Comparison of ENCODE assay signal across 1 cellular context in the genomic region with DNA sequence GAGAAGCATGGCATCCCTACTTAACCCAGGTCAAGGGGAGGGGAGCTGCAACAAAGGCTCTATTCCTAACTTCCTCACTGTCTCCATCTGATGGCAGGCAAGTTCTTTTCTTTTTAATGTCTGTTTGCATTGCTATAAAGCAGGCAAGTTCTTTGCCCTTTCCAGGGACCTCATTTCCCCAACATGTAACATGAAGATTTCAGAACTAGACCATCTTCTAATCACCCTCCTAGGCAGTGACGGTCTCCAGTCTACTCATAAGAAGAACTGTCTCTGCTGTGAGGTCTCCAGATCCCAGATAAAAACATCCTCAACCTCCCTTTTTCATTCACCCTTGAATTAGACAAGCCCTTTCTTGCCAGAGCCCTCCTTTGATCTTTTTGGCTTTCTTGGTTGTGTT.
TF ChIP-seq lines count a peak whose summit lies in the region.

No MANE protein-coding gene starts in this region.

TF ChIP-seq in HCT116, 20 proteins besides CTCF, POLR2A, EP300 and RAD21:
- TF ChIP-seq YY1 (IDR thresholded peaks at IDR 0.05; ENCODE audit: extremely low read depth, insufficient replicate concordance, low read depth, low read length) = no peak
- TF ChIP-seq, protein P1, sequence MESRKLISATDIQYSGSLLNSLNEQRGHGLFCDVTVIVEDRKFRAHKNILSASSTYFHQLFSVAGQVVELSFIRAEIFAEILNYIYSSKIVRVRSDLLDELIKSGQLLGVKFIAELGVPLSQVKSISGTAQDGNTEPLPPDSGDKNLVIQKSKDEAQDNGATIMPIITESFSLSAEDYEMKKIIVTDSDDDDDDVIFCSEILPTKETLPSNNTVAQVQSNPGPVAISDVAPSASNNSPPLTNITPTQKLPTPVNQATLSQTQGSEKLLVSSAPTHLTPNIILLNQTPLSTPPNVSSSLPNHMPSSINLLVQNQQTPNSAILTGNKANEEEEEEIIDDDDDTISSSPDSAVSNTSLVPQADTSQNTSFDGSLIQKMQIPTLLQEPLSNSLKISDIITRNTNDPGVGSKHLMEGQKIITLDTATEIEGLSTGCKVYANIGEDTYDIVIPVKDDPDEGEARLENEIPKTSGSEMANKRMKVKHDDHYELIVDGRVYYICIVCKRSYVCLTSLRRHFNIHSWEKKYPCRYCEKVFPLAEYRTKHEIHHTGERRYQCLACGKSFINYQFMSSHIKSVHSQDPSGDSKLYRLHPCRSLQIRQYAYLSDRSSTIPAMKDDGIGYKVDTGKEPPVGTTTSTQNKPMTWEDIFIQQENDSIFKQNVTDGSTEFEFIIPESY (IDR thresholded peaks at IDR 0.05; ENCODE audit: extremely low read depth, insufficient replicate concordance, low read length) = no peak
- no peak for TF ChIP-seq EZH2phosphoT487 (IDR thresholded peaks at IDR 0.05; ENCODE audit: borderline replicate concordance)
- TF ChIP-seq, protein P2, sequence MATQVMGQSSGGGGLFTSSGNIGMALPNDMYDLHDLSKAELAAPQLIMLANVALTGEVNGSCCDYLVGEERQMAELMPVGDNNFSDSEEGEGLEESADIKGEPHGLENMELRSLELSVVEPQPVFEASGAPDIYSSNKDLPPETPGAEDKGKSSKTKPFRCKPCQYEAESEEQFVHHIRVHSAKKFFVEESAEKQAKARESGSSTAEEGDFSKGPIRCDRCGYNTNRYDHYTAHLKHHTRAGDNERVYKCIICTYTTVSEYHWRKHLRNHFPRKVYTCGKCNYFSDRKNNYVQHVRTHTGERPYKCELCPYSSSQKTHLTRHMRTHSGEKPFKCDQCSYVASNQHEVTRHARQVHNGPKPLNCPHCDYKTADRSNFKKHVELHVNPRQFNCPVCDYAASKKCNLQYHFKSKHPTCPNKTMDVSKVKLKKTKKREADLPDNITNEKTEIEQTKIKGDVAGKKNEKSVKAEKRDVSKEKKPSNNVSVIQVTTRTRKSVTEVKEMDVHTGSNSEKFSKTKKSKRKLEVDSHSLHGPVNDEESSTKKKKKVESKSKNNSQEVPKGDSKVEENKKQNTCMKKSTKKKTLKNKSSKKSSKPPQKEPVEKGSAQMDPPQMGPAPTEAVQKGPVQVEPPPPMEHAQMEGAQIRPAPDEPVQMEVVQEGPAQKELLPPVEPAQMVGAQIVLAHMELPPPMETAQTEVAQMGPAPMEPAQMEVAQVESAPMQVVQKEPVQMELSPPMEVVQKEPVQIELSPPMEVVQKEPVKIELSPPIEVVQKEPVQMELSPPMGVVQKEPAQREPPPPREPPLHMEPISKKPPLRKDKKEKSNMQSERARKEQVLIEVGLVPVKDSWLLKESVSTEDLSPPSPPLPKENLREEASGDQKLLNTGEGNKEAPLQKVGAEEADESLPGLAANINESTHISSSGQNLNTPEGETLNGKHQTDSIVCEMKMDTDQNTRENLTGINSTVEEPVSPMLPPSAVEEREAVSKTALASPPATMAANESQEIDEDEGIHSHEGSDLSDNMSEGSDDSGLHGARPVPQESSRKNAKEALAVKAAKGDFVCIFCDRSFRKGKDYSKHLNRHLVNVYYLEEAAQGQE (IDR thresholded peaks at IDR 0.05; ENCODE audit: low read depth) = no peak
- no peak for TF ChIP-seq CBX3 (IDR thresholded peaks at IDR 0.05; ENCODE audit: low read depth)
- TF ChIP-seq ELF1 (IDR thresholded peaks at IDR 0.05; ENCODE audit: borderline replicate concordance, low read depth) = no peak
- TF ChIP-seq SRF (IDR thresholded peaks at IDR 0.05; ENCODE audit: low read depth) = no peak
TF ChIP-seq in HCT116: peak in this region for 0.
